In genomic region chr20:24745206-24745605, GRCh38 we compare ENCODE assay signal across 15 cellular contexts.
DNase-seq lines count a peak whose midpoint lies in the region; ATAC-seq, FAIRE-seq and TF ChIP-seq lines count a peak whose summit lies in the region.
"Had no signal": no experiment of that assay in that cellular context is flagged by ENCODE, and none has a peak within 500 bp of the region (broad histone marks: within the 10 kb centered on the region; RNA-seq: fewer than 3 reads in every experiment).

No MANE protein-coding gene starts in this region.

- no peak for TF ChIP-seq EP300 in A549 (IDR thresholded peaks at IDR 0.05)

- peak overlapping the region; percentile 59 to 88; a peak in 3 of 6 replicates for H3K27ac ChIP-seq in A549
- peak overlapping the region in 2 of 11 experiments; percentile 23 to 63; a peak in 2 of 22 replicates for H3K27ac ChIP-seq in BLaER1 treated with 17β-estradiol and CSF1 and Interleukin-3, amounts not matched to agents 10 nM and 100 nM
- peak overlapping the region; percentile 71 for H3K27ac ChIP-seq in RWPE1
- peak overlapping the region; percentile 48 to 80 (median 75) for H3K27ac ChIP-seq in thyroid gland

- peak overlapping the region in 4 of 11 experiments; percentile 4 to 44 (median 16); a peak in 3 of 22 replicates for H3K9ac ChIP-seq in BLaER1 treated with 17β-estradiol and CSF1 and Interleukin-3, amounts not matched to agents 10 nM and 100 nM

- H4K20me1 ChIP-seq in BLaER1 treated with 17β-estradiol and CSF1 and Interleukin-3, amounts not matched to agents 10 nM and 100 nM, result no peaks in the 10 kb centered on the region

- H3K4me3 ChIP-seq in A549, result no peak overlapping the region
- no peak overlapping the region for H3K4me3 ChIP-seq in BLaER1 treated with 17β-estradiol and CSF1 and Interleukin-3, amounts not matched to agents 10 nM and 100 nM
- no peak overlapping the region for H3K4me3 ChIP-seq in thyroid gland (replicated peaks in 1 of 3)
- H3K4me3 ChIP-seq: HAP-1 had no signal

- CTCF ChIA-PET in A549 (lab: Yijun Ruan, JAX), result interaction anchor here (0.8 to 1.6 kb wide), 2 partner anchors 10 to 18 kb away, joined by 3 to 4 read pairs; no protein-coding TSS in a partner anchor
- CTCF ChIA-PET in RWPE1 (lab: Yijun Ruan, JAX), result interaction anchor here (0.8 kb wide), 1 partner anchor 16 kb away, joined by 4 read pairs; no protein-coding TSS in a partner anchor

- H3K4me2 ChIP-seq in A549, result no peak overlapping the region
- H3K4me2 ChIP-seq in BLaER1 treated with 17β-estradiol and CSF1 and Interleukin-3, amounts not matched to agents 10 nM and 100 nM, result peak overlapping the region in 10 of 11 experiments; percentile 45 to 85 (median 62); a peak in 18 of 22 replicates

- no peaks in the 10 kb centered on the region for H3K9me3 ChIP-seq in A549
- H3K9me3 ChIP-seq in BLaER1 treated with 17β-estradiol and CSF1 and Interleukin-3, amounts not matched to agents 10 nM and 100 nM (replicated peaks in 1 of 11), result no peaks in the 10 kb centered on the region; a peak in 1 of 22 replicates
- H3K9me3 ChIP-seq in thyroid gland, result no peaks in the 10 kb centered on the region
- H3K9me3 ChIP-seq: HAP-1 had no signal

- intact Hi-C loops in thyroid gland (cut with DNase I), result no loop called here

- POLR2A ChIA-PET in A549 (lab: Yijun Ruan, JAX) (no interaction called here), RWPE1 (lab: Yijun Ruan, JAX; ENCODE audit: low non-redundant PET) (no interaction called here)

- H3K36me3 ChIP-seq in BLaER1 treated with 17β-estradiol and CSF1 and Interleukin-3, amounts not matched to agents 10 nM and 100 nM, result no peaks in the 10 kb centered on the region
- H3K36me3 ChIP-seq in thyroid gland, result no peaks in the 10 kb centered on the region
- H3K36me3 ChIP-seq: HAP-1 had no signal

- TF ChIP-seq RAD21 in A549 (conservative IDR thresholded peaks at IDR 0.05 in 1 of 2, IDR thresholded peaks at IDR 0.05 in 1 of 2), result no peak

- DNase-seq in A549 (ENCODE audit: low read depth in 1 of 2, low spot score in 1 of 2) (no peak), RWPE1 (ENCODE audit: low spot score) (no peak), thyroid gland (peak; percentile 47 to 55), AG20443 (ENCODE audit: low spot score) (no peak), SHP77 (lab: John Stamatoyannopoulos, UW) (no peak), SW480 (ENCODE audit: low spot score) (no peak)
- DNase-seq: CD4-positive, CD25-positive, alpha-beta regulatory T cell; DMS153; GDM1; GOT3; IMR-90 had no signal

- H3K4me1 ChIP-seq in A549 (peaks cover 15% of the 10 kb centered on the region), thyroid gland (peaks cover 38 to 50% of the 10 kb centered on the region in 2 donors)
- peaks cover 17 to 60% (median 44%) of the 10 kb centered on the region in 10 experiments for H3K4me1 ChIP-seq in BLaER1 treated with 17β-estradiol and CSF1 and Interleukin-3, amounts not matched to agents 10 nM and 100 nM
- H3K4me1 ChIP-seq: HAP-1 had no signal

- TF ChIP-seq POLR2A in A549 (IDR thresholded peaks at IDR 0.05; ENCODE audit: low read length) (no peak), thyroid gland (IDR thresholded peaks at IDR 0.05) (no peak)

- TF ChIP-seq CTCF in A549 (IDR thresholded peaks at IDR 0.05) (no peak), RWPE1 (conservative IDR thresholded peaks at IDR 0.05; ENCODE audit: low read depth) (no peak), thyroid gland (IDR thresholded peaks at IDR 0.05) (no peak)

- ATAC-seq in A549, result no peak

- FAIRE-seq in A549 (lab: Jason Lieb, UNC), result no peak
- FAIRE-seq: A204.1, GM19239 had no signal

- WGBS in A549 (ENCODE audit: missing lambda C conversion rate), result 89% methylated on average over 6 of the region's 6 CpGs
- 33 to 37% methylated on average over 6 of the region's 6 CpGs for WGBS in thyroid gland, 2 donors

- H3K27me3 ChIP-seq in BLaER1 treated with 17β-estradiol and CSF1 and Interleukin-3, amounts not matched to agents 10 nM and 100 nM, result no peaks in the 10 kb centered on the region
- no peaks in the 10 kb centered on the region for H3K27me3 ChIP-seq in thyroid gland

TF ChIP-seq in A549, 52 proteins besides CTCF, POLR2A, EP300 and RAD21:
- TF ChIP-seq MAZ (IDR thresholded peaks at IDR 0.05; ENCODE audit: borderline replicate concordance, low read depth, low read length), result no peak
- no peak for TF ChIP-seq E2F6 (IDR thresholded peaks at IDR 0.05; ENCODE audit: borderline replicate concordance, low read depth)
- no peak for TF ChIP-seq HMGXB4 (CRISPR knock-in tag; IDR thresholded peaks at IDR 0.05; ENCODE audit: borderline replicate concordance)

Comparison
In these comparisons a context has a peak if more than half of its experiments do, and no peak if none do; other contexts are left out.
1. DNase-seq: peak in thyroid gland (2 of 2); none in A549 (0 of 2), RWPE1 (single experiment), AG20443 (single experiment), SHP77 (0 of 2) and SW480 (single experiment).